16 cellular contexts compared by ENCODE assay signal in genomic region chr5:150153483-150153882, GRCh38. TPM values are rescaled to one million over a fixed set of nuclear protein-coding genes. Genes with fewer than 3 reads are reported as not detected.
DNase-seq lines count a peak whose midpoint lies in the region; ATAC-seq and TF ChIP-seq lines count a peak whose summit lies in the region.
"Had no signal": no experiment of that assay in that cellular context is flagged by ENCODE, and none has a peak within 500 bp of the region (broad histone marks: within the 10 kb centered on the region; RNA-seq: fewer than 3 reads in every experiment).

No MANE protein-coding gene starts in this region.

- no peak overlapping the region for H2BK15ac ChIP-seq in H9 (ENCODE audit: low read depth, low read length)

- no peak overlapping the region for H4K91ac ChIP-seq in H9 (ENCODE audit: insufficient read length, low read depth, low read length)

- POLR2A ChIA-PET in AG04450 (lab: Yijun Ruan, JAX): interaction anchor here (2.2 to 2.8 kb wide), 2 partner anchors 10 to 14 kb away, joined by 10 to 31 read pairs; no protein-coding TSS in a partner anchor

- H2BK5ac ChIP-seq in H9 (ENCODE audit: insufficient read length, low read length): no peak overlapping the region

- peak overlapping the region in 2 of 6 donors; percentile 57 to 77 for H3K27ac Mint-ChIP-seq in immature natural killer cell
- H3K27ac Mint-ChIP-seq in H9: no peak overlapping the region; a peak in 1 of 7 replicates
- H3K27ac Mint-ChIP-seq: CD4-positive, alpha-beta memory T cell; stimulated activated naive CD8-positive, alpha-beta T cell treated with anti-CD3 and anti-CD28 coated beads, Interleukin-15, Interleukin-2, amounts not matched to agents 100 ng/mL and 50 ng/mL, for 24 hours had no signal

- no CpG with 5 or more reads among the region's 2 CpGs for WGBS in H9 (ENCODE audit: extremely low coverage, insufficient read length, low lambda C conversion rate)

- no peaks in the 10 kb centered on the region for H3K9me3 Mint-ChIP-seq in immature natural killer cell
- no peaks in the 10 kb centered on the region for H3K9me3 Mint-ChIP-seq in H9
- H3K9me3 Mint-ChIP-seq: stimulated activated naive CD8-positive, alpha-beta T cell treated with anti-CD3 and anti-CD28 coated beads, Interleukin-15, Interleukin-2, amounts not matched to agents 100 ng/mL and 50 ng/mL, for 24 hours had no signal

- peaks cover 77% of the 10 kb centered on the region for H3K4me1 ChIP-seq in adipocyte (ENCODE audit: control insufficient read depth, insufficient read depth, low read length)
- H3K4me1 ChIP-seq in H9 (ENCODE audit: insufficient read depth, low read length): peaks cover 4% of the 10 kb centered on the region

- no peak overlapping the region for H4K8ac ChIP-seq in H9 (replicated peaks; ENCODE audit: insufficient read length, low read depth, low read length)

- H3K4ac ChIP-seq in H9 (ENCODE audit: low read depth, low read length): no peak overlapping the region

- no peak overlapping the region for H4K5ac ChIP-seq in H9 (ENCODE audit: insufficient read length, low read depth, low read length)

- no peaks in the 10 kb centered on the region for H3K79me1 ChIP-seq in H9 (ENCODE audit: insufficient read depth, low read depth, low read length, poor library complexity, severe bottlenecking)

- H2AK5ac ChIP-seq in H9 (ENCODE audit: insufficient read length, low read length): no peak overlapping the region

- H3K27me3 ChIP-seq in AG04450 (ENCODE audit: control insufficient read depth, insufficient read depth, low read length) (no peaks in the 10 kb centered on the region), adipocyte (replicated peaks; ENCODE audit: control insufficient read depth, insufficient read depth, low read length) (no peaks in the 10 kb centered on the region), H9 (ENCODE audit: insufficient read depth, low read length) (no peaks in the 10 kb centered on the region)

- peaks cover 5% of the 10 kb centered on the region for H3K23me2 ChIP-seq in H9 (ENCODE audit: insufficient read length, low read depth, low read length, poor library complexity, severe bottlenecking)

- H3K4me2 ChIP-seq in H9 (ENCODE audit: insufficient read depth, insufficient read length, low read length): no peak overlapping the region

- CTCF ChIA-PET in AG04450 (lab: Charles Lee): interaction anchor here (0.6 kb wide), 1 partner anchor 194 kb away, joined by 3 read pairs; no protein-coding TSS in a partner anchor

- TF ChIP-seq CTCF in AG04450 (IDR thresholded peaks at IDR 0.05; ENCODE audit: low read depth, low read length) (no peak), H9 (conservative IDR thresholded peaks at IDR 0.05) (no peak)

- H3K27ac ChIP-seq in AG04450 (ENCODE audit: low read depth, low read length) (peak overlapping the region; percentile 52), H9 (ENCODE audit: insufficient read length, low read depth, low read length) (no peak overlapping the region)

- no peak overlapping the region for H3T11ph ChIP-seq in H9 (ENCODE audit: low read length)

- H2BK20ac ChIP-seq in H9 (ENCODE audit: low read depth, low read length, poor library complexity, severe bottlenecking): no peak overlapping the region

- no peak overlapping the region for H3K14ac ChIP-seq in H9 (ENCODE audit: insufficient read depth, low read length)

- H3K4me3 Mint-ChIP-seq in immature natural killer cell (peak overlapping the region; percentile 74 to 98 (median 90)), H9 (no peak overlapping the region)
- H3K4me3 Mint-ChIP-seq: stimulated activated naive CD8-positive, alpha-beta T cell treated with anti-CD3 and anti-CD28 coated beads, Interleukin-15, Interleukin-2, amounts not matched to agents 100 ng/mL and 50 ng/mL, for 24 hours had no signal

- peaks cover 12% of the 10 kb centered on the region for H3K36me3 ChIP-seq in adipocyte (ENCODE audit: control insufficient read depth, insufficient read depth, low read length, severe bottlenecking)

- no peak overlapping the region for H3K23ac ChIP-seq in H9 (ENCODE audit: insufficient read length, low read depth, low read length)

- no peak overlapping the region for H3K18ac ChIP-seq in H9 (ENCODE audit: insufficient read length, low read depth, low read length)

- ATAC-seq in GM19324 (IDR thresholded peaks at IDR 0.05; ENCODE audit: low FRiP score, unreplicated experiment): no peak

- H3K36me3 Mint-ChIP-seq in immature natural killer cell (peaks cover 0 to 3% (median 0%) of the 10 kb centered on the region in 3 donors), H9 (ENCODE audit: insufficient read depth in 1 of 3, low read depth in 3 of 3) (no peaks in the 10 kb centered on the region; a peak in 1 of 7 replicates)
- H3K36me3 Mint-ChIP-seq: CD4-positive, alpha-beta memory T cell had no signal

- H3K4me1 Mint-ChIP-seq in immature natural killer cell (peaks cover 51 to 59% of the 10 kb centered on the region in 2 donors), H9 (peaks cover 24 to 39% of the 10 kb centered on the region in 2 experiments)

- no peak overlapping the region for H2BK12ac ChIP-seq in H9 (ENCODE audit: insufficient read length, low read depth, low read length)

- peak overlapping the region; percentile 97 for H3K4me3 ChIP-seq in AG04450 (ENCODE audit: low read depth, low read length)
- H3K4me3 ChIP-seq in adipocyte (ENCODE audit: low read length): peak overlapping the region; percentile 93
- peak overlapping the region; percentile 78 for H3K4me3 ChIP-seq in skeletal muscle cell (ENCODE audit: low read depth, low read length)

- H2AFZ ChIP-seq in H9 (ENCODE audit: low read length): no peak overlapping the region

- DNase-seq in AG04450 (ENCODE audit: low read depth, low spot score) (no peak), adipocyte (ENCODE audit: low read depth) (no peak), immature natural killer cell (no peak), skeletal muscle cell (ENCODE audit: low read depth) (no peak), H9 (no peak), T-helper 2 cell (no peak), DMS53 (lab: John Stamatoyannopoulos, UW) (no peak)
- DNase-seq: activated CD4-positive, alpha-beta T cell treated with anti-CD3 and anti-CD28 coated beads for 4 hours; activated naive CD4-positive, alpha-beta T cell; CD4-positive, alpha-beta memory T cell; NCI-H1417 treated with DMSO at 0.1 percent for 48 hours; NCI-H774; stimulated activated CD4-positive, alpha-beta T cell treated with anti-CD3 and anti-CD28 coated beads, Interleukin-2, amount 100 ng/mL, for 24 hours; SW 1271 had no signal

- H3K9ac ChIP-seq in adipocyte (ENCODE audit: low read length) (peak overlapping the region; percentile 98), H9 (ENCODE audit: extremely low read depth, insufficient read length, low read length) (no peak overlapping the region)

- H4K20me1 ChIP-seq in H9 (ENCODE audit: control insufficient read depth, insufficient read depth, insufficient read length): no peaks in the 10 kb centered on the region

- H3K9me3 ChIP-seq in AG04450 (ENCODE audit: control insufficient read depth, insufficient read depth, low read length) (no peaks in the 10 kb centered on the region), adipocyte (ENCODE audit: control insufficient read depth, low read length) (no peaks in the 10 kb centered on the region), H9 (ENCODE audit: control insufficient read depth, low read depth, low read length) (no peaks in the 10 kb centered on the region)

- H3K79me2 ChIP-seq in H9 (ENCODE audit: insufficient read depth, low read length): no peaks in the 10 kb centered on the region

- no peak overlapping the region for H2BK120ac ChIP-seq in H9 (ENCODE audit: low read depth, low read length, poor library complexity, severe bottlenecking)

- peaks cover 4 to 7% (median 5%) of the 10 kb centered on the region in 3 donors for H3K27me3 Mint-ChIP-seq in immature natural killer cell (ENCODE audit: low read depth in 3 of 3)
- peaks cover 32% of the 10 kb centered on the region for H3K27me3 Mint-ChIP-seq in H9 (ENCODE audit: low read depth)

- no peak overlapping the region for H3K56ac ChIP-seq in H9 (ENCODE audit: insufficient read length, low read depth, low read length)

RNA-seq across cellular contexts. Expression of gene PDGFRB, which starts 2.2 kb away (rescaled TPM):
- 118 and 149 TPM in 2 replicates for polyA plus RNA-seq in AG04450 (2011; rRNA removed)
- 317 and 389 TPM in 2 replicates for polyA minus RNA-seq in AG04450 (2011; rRNA and poly(A)+ RNA removed)
- 10 to 100 TPM in 1 of 3 donors, 1 to 10 TPM in 2; 6.4 to 18.9 (median 7.1) TPM for polyA plus RNA-seq in immature natural killer cell
- total RNA-seq in H9 (2021): 2.2 and 3.9 TPM in 2 replicates
- total RNA-seq: CD4-positive, alpha-beta memory T cell had no signal
- polyA plus RNA-seq: CD4-positive, alpha-beta memory T cell had no signal

RNA-seq across cellular contexts. Expression of gene CDX1, which starts 13.1 kb away (rescaled TPM):
- 0.30 and 0.41 TPM in 2 replicates for polyA plus RNA-seq in AG04450 (2011; rRNA removed)
- polyA minus RNA-seq in AG04450 (2011; rRNA and poly(A)+ RNA removed): 0.26 TPM in 1 of 2 replicates, not detected in the other
- not detected for polyA plus RNA-seq in immature natural killer cell
- 0.22 TPM in 1 of 2 replicates, not detected in the other for total RNA-seq in H9 (2021)
- total RNA-seq: CD4-positive, alpha-beta memory T cell had no signal
- polyA plus RNA-seq: CD4-positive, alpha-beta memory T cell had no signal

RNA-seq across cellular contexts. Expression of gene SLC6A7, which starts 36.4 kb away (rescaled TPM):
- not detected in 2 replicates for polyA plus RNA-seq in AG04450 (2011; rRNA removed)
- 0.09 and 0.18 TPM in 2 replicates for polyA minus RNA-seq in AG04450 (2011; rRNA and poly(A)+ RNA removed)
- not detected for polyA plus RNA-seq in immature natural killer cell
- not detected in 2 replicates for total RNA-seq in H9 (2021)
- total RNA-seq: CD4-positive, alpha-beta memory T cell had no signal
- polyA plus RNA-seq: CD4-positive, alpha-beta memory T cell had no signal

Comparison
In these comparisons a context has a peak if more than half of its experiments do, and no peak if none do; other contexts are left out.
1. H3K4me3 Mint-ChIP-seq: peak in immature natural killer cell (5 of 5); none in H9 (0 of 2).
2. Peak in every context shown above with its lines, with median percentiles within 50 percentile points of each other: H3K4me3 ChIP-seq.